ENCODE assay signal across 1 cellular context in genomic region chr1:6378096-6378746, GRCh38.
TF ChIP-seq lines count a peak whose summit lies in the region.

No MANE protein-coding gene starts in this region.

TF ChIP-seq in HCT116, 20 proteins besides CTCF, POLR2A, EP300 and RAD21 (continued from another document):
- TF ChIP-seq, protein P1, sequence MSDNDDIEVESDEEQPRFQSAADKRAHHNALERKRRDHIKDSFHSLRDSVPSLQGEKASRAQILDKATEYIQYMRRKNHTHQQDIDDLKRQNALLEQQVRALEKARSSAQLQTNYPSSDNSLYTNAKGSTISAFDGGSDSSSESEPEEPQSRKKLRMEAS (IDR thresholded peaks at IDR 0.05) = no peak
- no peak for TF ChIP-seq ZBTB33 (IDR thresholded peaks at IDR 0.05; ENCODE audit: extremely low read depth, insufficient replicate concordance, low read length)
- TF ChIP-seq EZH2 (IDR thresholded peaks at IDR 0.05) = no peak
- TF ChIP-seq ATF3 (IDR thresholded peaks at IDR 0.05) = no peak
- no peak for TF ChIP-seq ZFX (IDR thresholded peaks at IDR 0.05)
- TF ChIP-seq ELF1 (IDR thresholded peaks at IDR 0.05; ENCODE audit: borderline replicate concordance, low read depth) = no peak
- TF ChIP-seq ZNF274 (IDR thresholded peaks at IDR 0.05; ENCODE audit: low read depth, low read length) = no peak
- TF ChIP-seq, protein P2, sequence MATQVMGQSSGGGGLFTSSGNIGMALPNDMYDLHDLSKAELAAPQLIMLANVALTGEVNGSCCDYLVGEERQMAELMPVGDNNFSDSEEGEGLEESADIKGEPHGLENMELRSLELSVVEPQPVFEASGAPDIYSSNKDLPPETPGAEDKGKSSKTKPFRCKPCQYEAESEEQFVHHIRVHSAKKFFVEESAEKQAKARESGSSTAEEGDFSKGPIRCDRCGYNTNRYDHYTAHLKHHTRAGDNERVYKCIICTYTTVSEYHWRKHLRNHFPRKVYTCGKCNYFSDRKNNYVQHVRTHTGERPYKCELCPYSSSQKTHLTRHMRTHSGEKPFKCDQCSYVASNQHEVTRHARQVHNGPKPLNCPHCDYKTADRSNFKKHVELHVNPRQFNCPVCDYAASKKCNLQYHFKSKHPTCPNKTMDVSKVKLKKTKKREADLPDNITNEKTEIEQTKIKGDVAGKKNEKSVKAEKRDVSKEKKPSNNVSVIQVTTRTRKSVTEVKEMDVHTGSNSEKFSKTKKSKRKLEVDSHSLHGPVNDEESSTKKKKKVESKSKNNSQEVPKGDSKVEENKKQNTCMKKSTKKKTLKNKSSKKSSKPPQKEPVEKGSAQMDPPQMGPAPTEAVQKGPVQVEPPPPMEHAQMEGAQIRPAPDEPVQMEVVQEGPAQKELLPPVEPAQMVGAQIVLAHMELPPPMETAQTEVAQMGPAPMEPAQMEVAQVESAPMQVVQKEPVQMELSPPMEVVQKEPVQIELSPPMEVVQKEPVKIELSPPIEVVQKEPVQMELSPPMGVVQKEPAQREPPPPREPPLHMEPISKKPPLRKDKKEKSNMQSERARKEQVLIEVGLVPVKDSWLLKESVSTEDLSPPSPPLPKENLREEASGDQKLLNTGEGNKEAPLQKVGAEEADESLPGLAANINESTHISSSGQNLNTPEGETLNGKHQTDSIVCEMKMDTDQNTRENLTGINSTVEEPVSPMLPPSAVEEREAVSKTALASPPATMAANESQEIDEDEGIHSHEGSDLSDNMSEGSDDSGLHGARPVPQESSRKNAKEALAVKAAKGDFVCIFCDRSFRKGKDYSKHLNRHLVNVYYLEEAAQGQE (IDR thresholded peaks at IDR 0.05; ENCODE audit: low read depth) = no peak
- no peak for TF ChIP-seq TCF7L2 (IDR thresholded peaks at IDR 0.05; ENCODE audit: borderline replicate concordance, extremely low read depth, insufficient read depth, insufficient read length)
- TF ChIP-seq YY1 (IDR thresholded peaks at IDR 0.05; ENCODE audit: extremely low read depth, insufficient replicate concordance, low read depth, low read length) = no peak
- TF ChIP-seq CEBPB (IDR thresholded peaks at IDR 0.05; ENCODE audit: low read depth) = no peak
